Comparison of ENCODE assay signal across 24 cellular contexts in genomic region chr9:111110805-111111204, GRCh38.
DNase-seq lines count a peak whose midpoint lies in the region; ATAC-seq, FAIRE-seq and TF ChIP-seq lines count a peak whose summit lies in the region.
"Had no signal": no experiment of that assay in that cellular context is flagged by ENCODE, and none has a peak within 500 bp of the region (broad histone marks: within the 10 kb centered on the region; RNA-seq: fewer than 3 reads in every experiment).

No MANE protein-coding gene starts in this region.

- no peak overlapping the region for H3K23ac ChIP-seq in H1 (ENCODE audit: insufficient read length)
- H3K23ac ChIP-seq in mesendoderm (ENCODE audit: low read length): no peak overlapping the region

- peaks cover 0 to 1% of the 10 kb centered on the region in 2 experiments for H4K20me1 ChIP-seq in H1 (replicated peaks in 1 of 2; ENCODE audit: control insufficient read depth in 1 of 2, insufficient read depth in 2 of 2, low read length in 2 of 2)
- H4K20me1 ChIP-seq: BLaER1 treated with 17β-estradiol and CSF1 and Interleukin-3, amounts not matched to agents 10 nM and 100 nM had no signal

- no peak overlapping the region for H2BK12ac ChIP-seq in H1 (ENCODE audit: low read depth, low read length)

- H3K4me2 ChIP-seq in H1 (ENCODE audit: insufficient read depth in 1 of 2, low read depth in 2 of 2, low read length in 2 of 2) (no peak overlapping the region), mesendoderm (ENCODE audit: low read length) (no peak overlapping the region)
- H3K4me2 ChIP-seq: BLaER1 treated with 17β-estradiol and CSF1 and Interleukin-3, amounts not matched to agents 10 nM and 100 nM; GM23338 had no signal

- no peak overlapping the region for H3K27ac ChIP-seq in ACC112 (ENCODE audit: low read depth, low read length)
- H3K27ac ChIP-seq in H1 (ENCODE audit: low read depth, low read length): no peak overlapping the region
- H3K27ac ChIP-seq in mesendoderm (ENCODE audit: low read depth, low read length): no peak overlapping the region
- H3K27ac ChIP-seq: 22Rv1; BLaER1 treated with 17β-estradiol and CSF1 and Interleukin-3, amounts not matched to agents 10 nM and 100 nM had no signal

- no peaks in the 10 kb centered on the region for H3K79me2 ChIP-seq in ACC112 (ENCODE audit: control insufficient read depth, insufficient read depth, low read length, unreplicated experiment)
- H3K79me2 ChIP-seq in H1 (ENCODE audit: control insufficient read depth in 1 of 2, insufficient read depth in 2 of 2, low read length in 2 of 2): no peaks in the 10 kb centered on the region
- H3K79me2 ChIP-seq in mesendoderm (ENCODE audit: control insufficient read depth, insufficient read depth, low read length): no peaks in the 10 kb centered on the region

- DNase-seq in H1 (ENCODE audit: low read depth in 1 of 2, low spot score in 2 of 2): no peak
- peak; percentile 53 for DNase-seq in mesendoderm
- no peak for DNase-seq in activated CD8-positive, alpha-beta memory T cell treated with anti-CD3 and anti-CD28 coated beads, Interleukin-2, amount 50 U/mL, for 4 hours
- no peak for DNase-seq in stimulated activated naive CD4-positive, alpha-beta T cell (lab: John Stamatoyannopoulos, UW)
- DNase-seq: ACHN; AML-193; BE2C; CD4-positive, alpha-beta T cell; CD8-positive, alpha-beta memory T cell; DMS 273 treated with DMSO at 0.1 percent for 48 hours; DMS79; EL; GDM1; HFFc6 had no signal

- H3K4ac ChIP-seq in H1 (replicated peaks; ENCODE audit: insufficient read length, low read depth, low read length): no peak overlapping the region
- no peak overlapping the region for H3K4ac ChIP-seq in mesendoderm (ENCODE audit: low read depth, low read length)

- H2BK20ac ChIP-seq in H1 (ENCODE audit: low read length): no peak overlapping the region

- CTCF ChIA-PET in H1 (lab: Charles Lee; ENCODE audit: partially characterized antibody): interaction anchor here (1.1 kb wide), 1 partner anchor 18 kb away, joined by 4 read pairs; no protein-coding TSS in a partner anchor

- H3K79me1 ChIP-seq in H1 (ENCODE audit: low read depth, low read length) (no peaks in the 10 kb centered on the region), mesendoderm (ENCODE audit: low read length) (no peaks in the 10 kb centered on the region)

- no peak overlapping the region for H4K8ac ChIP-seq in H1 (ENCODE audit: extremely low read depth, insufficient read depth, low read length)
- H4K8ac ChIP-seq in mesendoderm (ENCODE audit: low read depth, low read length): no peak overlapping the region

- no peak overlapping the region for H4K5ac ChIP-seq in H1 (ENCODE audit: insufficient read length, low read depth, low read length)
- H4K5ac ChIP-seq in mesendoderm (ENCODE audit: low read length): no peak overlapping the region

- H2AFZ ChIP-seq in ACC112 (ENCODE audit: low read length, unreplicated experiment): peak overlapping the region; percentile 73
- peak overlapping the region; percentile 41; the same call in 1 of the 2 replicates for H2AFZ ChIP-seq in H1 (ENCODE audit: low read length)
- H2AFZ ChIP-seq: GM23338 had no signal

- TF ChIP-seq EP300 in H1 (IDR thresholded peaks at IDR 0.05; ENCODE audit: borderline replicate concordance in 1 of 2, low read depth in 2 of 2, low read length in 2 of 2): no peak

- H3K9ac ChIP-seq in H1 (replicated peaks in 1 of 4; ENCODE audit: extremely low read depth in 1 of 4, low read depth in 3 of 4, low read length in 3 of 4): no peak overlapping the region
- no peak overlapping the region for H3K9ac ChIP-seq in mesendoderm (ENCODE audit: low read length)
- H3K9ac ChIP-seq: BLaER1 treated with 17β-estradiol and CSF1 and Interleukin-3, amounts not matched to agents 10 nM and 100 nM had no signal

- TF ChIP-seq RAD21 in H1 (IDR thresholded peaks at IDR 0.05 in 1 of 2, conservative IDR thresholded peaks at IDR 0.05 in 1 of 2; ENCODE audit: low read depth in 2 of 2, low read length in 2 of 2): no peak

- H2BK15ac ChIP-seq in H1 (ENCODE audit: low read length) (no peak overlapping the region), mesendoderm (replicated peaks; ENCODE audit: low read depth) (no peak overlapping the region)

- H3K56ac ChIP-seq in H1 (replicated peaks; ENCODE audit: insufficient read length, low read depth, low read length): no peak overlapping the region
- H3K56ac ChIP-seq in mesendoderm (ENCODE audit: low read length): no peak overlapping the region

- no peak for TF ChIP-seq CTCF in H1 (IDR thresholded peaks at IDR 0.05; ENCODE audit: control extremely low read depth in 1 of 3, insufficient read depth in 1 of 3, low read depth in 1 of 3, low read length in 3 of 3)

- H3K36me3 ChIP-seq in ACC112 (ENCODE audit: insufficient read depth, low read length): no peaks in the 10 kb centered on the region
- H3K36me3 ChIP-seq in H1 (ENCODE audit: control insufficient read depth in 2 of 4, insufficient read depth in 4 of 4, low read length in 3 of 4): no peaks in the 10 kb centered on the region
- H3K36me3 ChIP-seq in mesendoderm (ENCODE audit: control insufficient read depth, insufficient read depth, low read length): no peaks in the 10 kb centered on the region
- H3K36me3 ChIP-seq: BE2C; BLaER1 treated with 17β-estradiol and CSF1 and Interleukin-3, amounts not matched to agents 10 nM and 100 nM; HAP-1 had no signal

- 97% methylated on average over 3 of the region's 3 CpGs; no CpG with 5 or more reads in 1 of the 2 experiments for WGBS in H1 (ENCODE audit: extremely low coverage in 1 of 2, insufficient coverage in 1 of 2, insufficient read length in 1 of 2, insufficient replicate concordance in 2 of 2, low coverage in 1 of 2, low lambda C conversion rate in 2 of 2, missing lambda C conversion rate in 1 of 2), 2 experiments
- no CpG with 5 or more reads among the region's 3 CpGs for WGBS in mesendoderm (ENCODE audit: extremely low coverage, insufficient coverage, low lambda C conversion rate)

- no peaks in the 10 kb centered on the region for H3K9me3 ChIP-seq in H1 (ENCODE audit: insufficient read depth in 2 of 2, low read depth in 1 of 2, low read length in 1 of 2)
- H3K9me3 ChIP-seq: BE2C; BLaER1 treated with 17β-estradiol and CSF1 and Interleukin-3, amounts not matched to agents 10 nM and 100 nM; HAP-1 had no signal

- peak overlapping the region; percentile 62; the same call in 1 of the 2 replicates for H3K4me3 ChIP-seq in ACC112 (ENCODE audit: low read depth, low read length)
- no peak overlapping the region for H3K4me3 ChIP-seq in H1 (ENCODE audit: extremely low read depth in 1 of 4, insufficient read depth in 2 of 4, low read depth in 3 of 4, low read length in 4 of 4)
- no peak overlapping the region for H3K4me3 ChIP-seq in mesendoderm (ENCODE audit: low read length)
- H3K4me3 ChIP-seq: BLaER1 treated with 17β-estradiol and CSF1 and Interleukin-3, amounts not matched to agents 10 nM and 100 nM; GM12878; GM23338; HAP-1 had no signal

- TF ChIP-seq POLR2A in H1 (IDR thresholded peaks at IDR 0.05; ENCODE audit: control extremely low read depth in 1 of 2, low read depth in 2 of 2, low read length in 2 of 2): no peak

- POLR2A ChIA-PET in H1 (lab: Charles Lee; ENCODE audit: partially characterized antibody): no interaction called here

- H2BK120ac ChIP-seq in H1 (replicated peaks; ENCODE audit: low read depth, low read length) (no peak overlapping the region), mesendoderm (ENCODE audit: low read depth, low read length) (no peak overlapping the region)

- H3K27me3 ChIP-seq in ACC112 (ENCODE audit: insufficient read depth, low read length) (no peaks in the 10 kb centered on the region), H1 (replicated peaks in 1 of 4; ENCODE audit: control insufficient read depth in 3 of 4, extremely low read depth in 1 of 4, insufficient read depth in 3 of 4, low read length in 3 of 4) (no peaks in the 10 kb centered on the region), mesendoderm (ENCODE audit: insufficient read depth, low read length, poor library complexity) (no peaks in the 10 kb centered on the region)
- H3K27me3 ChIP-seq: BE2C; BLaER1 treated with 17β-estradiol and CSF1 and Interleukin-3, amounts not matched to agents 10 nM and 100 nM had no signal

- no peak overlapping the region for H4K91ac ChIP-seq in H1 (replicated peaks; ENCODE audit: insufficient read length, low read length)

- no peak overlapping the region for H3K14ac ChIP-seq in H1 (ENCODE audit: insufficient read length)

- H3K23me2 ChIP-seq in H1 (ENCODE audit: low read depth, low read length): no peaks in the 10 kb centered on the region

- H2AK5ac ChIP-seq in H1 (ENCODE audit: low read depth, low read length) (no peak overlapping the region), mesendoderm (ENCODE audit: low read length) (no peak overlapping the region)

- no peak overlapping the region for H2BK5ac ChIP-seq in H1 (ENCODE audit: low read depth, low read length)
- H2BK5ac ChIP-seq in mesendoderm (ENCODE audit: low read length): no peak overlapping the region

- no peak for ATAC-seq in HG03571 (IDR thresholded peaks at IDR 0.05; ENCODE audit: unreplicated experiment)
- ATAC-seq: GM12878, GM23338 had no signal

- no peak for FAIRE-seq in H1 (lab: Jason Lieb, UNC)
- FAIRE-seq: D721Med, GM12878, GM19239, H54 had no signal

- no peaks in the 10 kb centered on the region for H3K4me1 ChIP-seq in ACC112 (ENCODE audit: control insufficient read depth, insufficient read depth, low read length, unreplicated experiment)
- peaks cover 0 to 4% (median 0%) of the 10 kb centered on the region in 4 experiments; a peak in 1 of 7 replicates for H3K4me1 ChIP-seq in H1 (replicated peaks in 1 of 4; ENCODE audit: control insufficient read depth in 3 of 4, insufficient read depth in 4 of 4, low read length in 3 of 4)
- H3K4me1 ChIP-seq in mesendoderm (ENCODE audit: control insufficient read depth, low read depth, low read length): peaks cover 5% of the 10 kb centered on the region
- H3K4me1 ChIP-seq: BE2C; BLaER1 treated with 17β-estradiol and CSF1 and Interleukin-3, amounts not matched to agents 10 nM and 100 nM; HAP-1 had no signal

- H3K18ac ChIP-seq in H1 (ENCODE audit: extremely low read depth, low read length) (no peak overlapping the region), mesendoderm (ENCODE audit: low read length) (peak overlapping the region; percentile 32)

TF ChIP-seq in H1, 55 proteins besides CTCF, POLR2A, EP300 and RAD21 (continues in another document):
- TF ChIP-seq CEBPB (IDR thresholded peaks at IDR 0.05; ENCODE audit: low read depth, low read length): no peak
- no peak for TF ChIP-seq EZH2 (IDR thresholded peaks at IDR 0.05; ENCODE audit: low read depth, low read length, severe bottlenecking)
- TF ChIP-seq RFX5 (IDR thresholded peaks at IDR 0.05; ENCODE audit: borderline replicate concordance, low read depth, low read length): no peak
- no peak for TF ChIP-seq SP2 (IDR thresholded peaks at IDR 0.05; ENCODE audit: low read length)
- no peak for TF ChIP-seq YY1 (IDR thresholded peaks at IDR 0.05; ENCODE audit: low read depth, low read length)
- TF ChIP-seq CREB1 (IDR thresholded peaks at IDR 0.05): no peak
- TF ChIP-seq SIX5 (IDR thresholded peaks at IDR 0.05; ENCODE audit: low read depth, low read length): no peak
